Comparison of ENCODE assay signal across 1 cellular context in genomic region chr17:50943575-50943933, GRCh38.
TF ChIP-seq lines count a peak whose summit lies in the region.

No MANE protein-coding gene starts in this region.

TF ChIP-seq in GM23338, 12 proteins besides CTCF, POLR2A, EP300 and RAD21 (continued from another document):
- TF ChIP-seq ZNF462 (CRISPR knock-in tag; IDR thresholded peaks at IDR 0.05) (no peak), POLR2AphosphoS5 (IDR thresholded peaks at IDR 0.05; ENCODE audit: low read depth) (no peak), CREB1 (CRISPR knock-in tag; IDR thresholded peaks at IDR 0.05; ENCODE audit: low read depth) (no peak)
TF ChIP-seq in GM23338: peak in this region for 0.
